8 cellular contexts compared by ENCODE assay signal in genomic region chr17:43983515-43984411, GRCh38. TPM values are rescaled to one million over a fixed set of nuclear protein-coding genes. Genes with fewer than 3 reads are reported as not detected.
DNase-seq lines count a peak whose midpoint lies in the region; ATAC-seq, FAIRE-seq and TF ChIP-seq lines count a peak whose summit lies in the region.

No MANE protein-coding gene starts in this region.

- H3K4me1 ChIP-seq in Loucy (ENCODE audit: insufficient read depth, low read length, poor library complexity, severe bottlenecking) (no peaks in the 10 kb centered on the region), endothelial cell of umbilical vein (ENCODE audit: control insufficient read depth, extremely low read depth, insufficient read depth, low read length) (peaks cover 4% of the 10 kb centered on the region)

- dilution Hi-C loops in endothelial cell of umbilical vein (cut with MboI; ENCODE audit: extremely low pct_ligation_motif_present, low sequenced_read_pairs): no loop called here

- CTCF ChIA-PET in endothelial cell of umbilical vein (lab: Charles Lee): interaction anchor here (0.6 to 2.7 kb wide), 8 partner anchors 9 to 59 kb away, joined by 3 to 14 read pairs (median 4); no protein-coding TSS in a partner anchor

- no peaks in the 10 kb centered on the region for H3K36me3 Mint-ChIP-seq in neural crest cell (ENCODE audit: low read depth)

- H3K79me2 ChIP-seq in Loucy (ENCODE audit: insufficient read depth, low read length) (no peaks in the 10 kb centered on the region), endothelial cell of umbilical vein (ENCODE audit: control insufficient read depth, insufficient read depth, low read length) (no peaks in the 10 kb centered on the region)

- intact Hi-C loops in endothelial cell of umbilical vein (cut with micrococcal nuclease): no loop called here

- no peaks in the 10 kb centered on the region for H4K20me1 ChIP-seq in Loucy (ENCODE audit: insufficient read depth, low read length, poor library complexity, severe bottlenecking)
- no peaks in the 10 kb centered on the region for H4K20me1 ChIP-seq in endothelial cell of umbilical vein (replicated peaks; ENCODE audit: control insufficient read depth, extremely low read depth, insufficient read depth, low read length)

- peak; percentile 24 for DNase-seq in COLO668 (lab: John Stamatoyannopoulos, UW; ENCODE audit: unreplicated experiment)
- DNase-seq in endothelial cell of umbilical vein (ENCODE audit: low read depth, low spot score): no peak
- DNase-seq in neural crest cell (ENCODE audit: low read depth, low spot score): peak; percentile 26
- DNase-seq in GM12892 (ENCODE audit: insufficient read length): no peak
- no peak for DNase-seq in activated CD8-positive, alpha-beta memory T cell treated with anti-CD3 and anti-CD28 coated beads, Interleukin-2, amount 50 U/mL, for 4 hours

- H3K4me3 Mint-ChIP-seq in neural crest cell: peak overlapping the region; percentile 77

- POLR2A ChIA-PET in endothelial cell of umbilical vein (lab: Charles Lee): no interaction called here

- H3K9me3 ChIP-seq in Loucy (ENCODE audit: insufficient read depth, low read depth, low read length) (no peaks in the 10 kb centered on the region), endothelial cell of umbilical vein (replicated peaks; ENCODE audit: control insufficient read depth, insufficient read depth, low read length) (no peaks in the 10 kb centered on the region)

- H2AFZ ChIP-seq in Loucy (ENCODE audit: low read length): no peak overlapping the region
- H2AFZ ChIP-seq in endothelial cell of umbilical vein (ENCODE audit: low read depth, low read length): peak overlapping the region; percentile 35

- H3K4me2 ChIP-seq in Loucy (ENCODE audit: low read depth, low read length, poor library complexity, severe bottlenecking): no peak overlapping the region
- H3K4me2 ChIP-seq in endothelial cell of umbilical vein (ENCODE audit: insufficient read depth, low read length): peak overlapping the region; percentile 37

- no peaks in the 10 kb centered on the region for H3K9me1 ChIP-seq in endothelial cell of umbilical vein (replicated peaks; ENCODE audit: control insufficient read depth, extremely low read depth, insufficient read depth, low read length)

- no peak overlapping the region for H3K4me3 ChIP-seq in Loucy (ENCODE audit: low read length, poor library complexity, severe bottlenecking)
- H3K4me3 ChIP-seq in endothelial cell of umbilical vein (replicated peaks in 1 of 3; ENCODE audit: insufficient read depth in 1 of 3, low read depth in 1 of 3, low read length in 3 of 3): peak overlapping the region; percentile 16 to 33 (median 22)

- H3K27me3 Mint-ChIP-seq in neural crest cell (ENCODE audit: low read depth): peaks cover 79% of the 10 kb centered on the region

- no peaks in the 10 kb centered on the region for H3K36me3 ChIP-seq in Loucy (ENCODE audit: insufficient read depth, low read length)
- no peaks in the 10 kb centered on the region for H3K36me3 ChIP-seq in endothelial cell of umbilical vein (ENCODE audit: control insufficient read depth in 2 of 2, extremely low read depth in 1 of 2, insufficient read depth in 2 of 2, low read length in 2 of 2)

- no peaks in the 10 kb centered on the region for H3K9me2 ChIP-seq in Loucy (replicated peaks; ENCODE audit: low read depth, low read length)

- H3K27me3 ChIP-seq in Loucy (ENCODE audit: insufficient read depth, low read length, poor library complexity, severe bottlenecking): no peaks in the 10 kb centered on the region
- peaks cover 13% of the 10 kb centered on the region in 2 experiments for H3K27me3 ChIP-seq in endothelial cell of umbilical vein (ENCODE audit: control insufficient read depth in 2 of 2, insufficient read depth in 2 of 2, low read length in 2 of 2)

- FAIRE-seq in endothelial cell of umbilical vein (lab: Jason Lieb, UNC) (no peak), GM12892 (lab: Jason Lieb, UNC) (no peak)

- H3K4me1 Mint-ChIP-seq in neural crest cell: no peaks in the 10 kb centered on the region

- H3K9ac ChIP-seq in Loucy (ENCODE audit: low read depth, low read length, poor library complexity, severe bottlenecking) (no peak overlapping the region), endothelial cell of umbilical vein (replicated peaks; ENCODE audit: extremely low read depth, insufficient read depth, low read length) (no peak overlapping the region)

- H3K9me3 Mint-ChIP-seq in neural crest cell: no peaks in the 10 kb centered on the region

- H3K27ac Mint-ChIP-seq in neural crest cell (ENCODE audit: unreplicated experiment): no peak overlapping the region

- no peak overlapping the region for H3K27ac ChIP-seq in endothelial cell of umbilical vein (ENCODE audit: insufficient read depth, low read depth, low read length)

- H3F3A ChIP-seq in Loucy (ENCODE audit: low read depth): no peaks in the 10 kb centered on the region

- ATAC-seq in HG03039 (IDR thresholded peaks at IDR 0.05; ENCODE audit: unreplicated experiment): no peak
- no peak for ATAC-seq in GM21526 (IDR thresholded peaks at IDR 0.05; ENCODE audit: low FRiP score, unreplicated experiment)

- TF ChIP-seq POLR2A in endothelial cell of umbilical vein (IDR thresholded peaks at IDR 0.05; ENCODE audit: low read depth, low read length) (no peak), GM12892 (IDR thresholded peaks at IDR 0.05; ENCODE audit: low read depth, low read length) (no peak)

- BruUV-seq in endothelial cell of umbilical vein (replicated peaks; lab: Mats Ljungman, UMichigan): no TSS peak

- TF ChIP-seq CTCF in Loucy (conservative IDR thresholded peaks at IDR 0.05; ENCODE audit: low read length) (peak; percentile 23; the same call in 1 of the 2 replicates), endothelial cell of umbilical vein (IDR thresholded peaks at IDR 0.05; ENCODE audit: extremely low read depth in 1 of 2, insufficient read depth in 1 of 2, low read depth in 1 of 2, low read length in 2 of 2) (peak; percentile 18 to 43), neural crest cell (conservative IDR thresholded peaks at IDR 0.05) (peak; percentile 50)

TF ChIP-seq in endothelial cell of umbilical vein, 7 proteins besides CTCF, POLR2A, EP300 and RAD21:
- TF ChIP-seq MYC (IDR thresholded peaks at IDR 0.05; ENCODE audit: low read depth, low read length) (no peak), GATA2 (IDR thresholded peaks at IDR 0.05; ENCODE audit: insufficient read depth, insufficient read length, low read depth, low read length) (peak; percentile 39)

RNA-seq across cellular contexts. Expression of gene NAGS, which starts 20.7 kb away (rescaled TPM):
- total RNA-seq in endothelial cell of umbilical vein: 5.8 and 6.1 TPM in 2 replicates
- polyA plus RNA-seq in endothelial cell of umbilical vein: 3.3 and 3.7 TPM in 2 replicates
- polyA plus RNA-seq in endothelial cell of umbilical vein (2011; cell fraction: cytosol; rRNA removed): 2.1 and 2.4 TPM in 2 replicates
- polyA plus RNA-seq in endothelial cell of umbilical vein (2011; cell fraction: nucleus; rRNA removed): 1.8 and 1.9 TPM in 2 replicates
- polyA plus RNA-seq in endothelial cell of umbilical vein (2012): 1.3 and 1.7 TPM in 2 replicates
- 1.3 and 1.8 TPM in 2 replicates for polyA minus RNA-seq in endothelial cell of umbilical vein
- polyA minus RNA-seq in endothelial cell of umbilical vein (2011; cell fraction: cytosol; rRNA and poly(A)+ RNA removed): 0.92 TPM
- polyA minus RNA-seq in endothelial cell of umbilical vein (2011; cell fraction: nucleus; rRNA and poly(A)+ RNA removed): 0.96 and 1.9 TPM in 2 replicates
- 0.93 and 1.1 TPM in 2 replicates for total RNA-seq in neural crest cell
- polyA plus RNA-seq in GM12892 (2012; ENCODE audit: missing spikeins): 0.47 TPM

RNA-seq across cellular contexts. Expression of gene PYY, which starts 30.0 kb away (rescaled TPM):
- total RNA-seq in endothelial cell of umbilical vein (not detected in 2 replicates), neural crest cell (not detected in 2 replicates)
- 0.14 TPM in 1 of 2 replicates, not detected in the other for polyA plus RNA-seq in endothelial cell of umbilical vein
- not detected in 2 replicates for polyA plus RNA-seq in endothelial cell of umbilical vein (2011; cell fraction: cytosol; rRNA removed)
- not detected in 2 replicates for polyA plus RNA-seq in endothelial cell of umbilical vein (2011; cell fraction: nucleus; rRNA removed)
- polyA plus RNA-seq in endothelial cell of umbilical vein (2012): not detected in 2 replicates
- not detected in 2 replicates for polyA minus RNA-seq in endothelial cell of umbilical vein
- polyA minus RNA-seq in endothelial cell of umbilical vein (2011; cell fraction: cytosol; rRNA and poly(A)+ RNA removed): not detected
- polyA minus RNA-seq in endothelial cell of umbilical vein (2011; cell fraction: nucleus; rRNA and poly(A)+ RNA removed): not detected in 2 replicates
- not detected for polyA plus RNA-seq in GM12892 (2012; ENCODE audit: missing spikeins)

RNA-seq across cellular contexts. Expression of gene TMEM101, which starts 31.0 kb away (rescaled TPM):
- 29.4 and 30.4 TPM in 2 replicates for total RNA-seq in endothelial cell of umbilical vein
- polyA plus RNA-seq in endothelial cell of umbilical vein: 60.2 and 61.6 TPM in 2 replicates
- polyA plus RNA-seq in endothelial cell of umbilical vein (2011; cell fraction: cytosol; rRNA removed): 38.8 and 43.5 TPM in 2 replicates
- 17.7 and 18.3 TPM in 2 replicates for polyA plus RNA-seq in endothelial cell of umbilical vein (2011; cell fraction: nucleus; rRNA removed)
- polyA plus RNA-seq in endothelial cell of umbilical vein (2012): 25.0 and 34.0 TPM in 2 replicates
- polyA minus RNA-seq in endothelial cell of umbilical vein: 41.6 and 43.0 TPM in 2 replicates
- polyA minus RNA-seq in endothelial cell of umbilical vein (2011; cell fraction: cytosol; rRNA and poly(A)+ RNA removed): 20.9 TPM
- 7.6 and 10.1 TPM in 2 replicates for polyA minus RNA-seq in endothelial cell of umbilical vein (2011; cell fraction: nucleus; rRNA and poly(A)+ RNA removed)
- total RNA-seq in neural crest cell: 24.0 and 26.9 TPM in 2 replicates
- polyA plus RNA-seq in GM12892 (2012; ENCODE audit: missing spikeins): 27.7 TPM

RNA-seq across cellular contexts. Expression of gene PPY, which starts 41.5 kb away (rescaled TPM):
- not detected in 2 replicates for total RNA-seq in endothelial cell of umbilical vein
- not detected in 2 replicates for polyA plus RNA-seq in endothelial cell of umbilical vein
- polyA plus RNA-seq in endothelial cell of umbilical vein (2011; cell fraction: cytosol; rRNA removed): not detected in 2 replicates
- polyA plus RNA-seq in endothelial cell of umbilical vein (2011; cell fraction: nucleus; rRNA removed): not detected in 2 replicates
- not detected in 2 replicates for polyA plus RNA-seq in endothelial cell of umbilical vein (2012)
- polyA minus RNA-seq in endothelial cell of umbilical vein: not detected in 2 replicates
- not detected for polyA minus RNA-seq in endothelial cell of umbilical vein (2011; cell fraction: cytosol; rRNA and poly(A)+ RNA removed)
- not detected in 2 replicates for polyA minus RNA-seq in endothelial cell of umbilical vein (2011; cell fraction: nucleus; rRNA and poly(A)+ RNA removed)
- not detected in 2 replicates for total RNA-seq in neural crest cell
- not detected for polyA plus RNA-seq in GM12892 (2012; ENCODE audit: missing spikeins)

Comparison
In these comparisons a context has a peak if more than half of its experiments do, and no peak if none do; other contexts are left out.
1. DNase-seq: peak in COLO668 (single experiment) and neural crest cell (single experiment); none in endothelial cell of umbilical vein (single experiment), GM12892 (single experiment) and activated CD8-positive, alpha-beta memory T cell treated with anti-CD3 and anti-CD28 coated beads, Interleukin-2, amount 50 U/mL, for 4 hours (single experiment).
2. Peak in every context shown above with its lines, with median percentiles within 50 percentile points of each other: CTCF ChIP-seq.